ENCODE assay signal across 29 cellular contexts in genomic region chr3:150745832-150746231, GRCh38. TPM values are rescaled to one million over a fixed set of nuclear protein-coding genes. Genes with fewer than 3 reads are reported as not detected.
DNase-seq lines count a peak whose midpoint lies in the region; ATAC-seq and TF ChIP-seq lines count a peak whose summit lies in the region.
"Had no signal": no experiment of that assay in that cellular context is flagged by ENCODE, and none has a peak within 500 bp of the region (broad histone marks: within the 10 kb centered on the region; RNA-seq: fewer than 3 reads in every experiment).

No MANE protein-coding gene starts in this region.

- TF ChIP-seq CTCF in CD4-positive, alpha-beta T cell (IDR thresholded peaks at IDR 0.05), result no peak
- no peak for TF ChIP-seq CTCF in endothelial cell (IDR thresholded peaks at IDR 0.05; ENCODE audit: unreplicated experiment)

- peak overlapping the region; percentile 78 for H3K27ac Mint-ChIP-seq in activated CD4-positive, alpha-beta T cell treated with anti-CD3 and anti-CD28 coated beads for 36 hours
- peak overlapping the region; percentile 22 for H3K27ac Mint-ChIP-seq in CD4-positive, alpha-beta T cell
- peak overlapping the region; percentile 41 for H3K27ac Mint-ChIP-seq in activated naive CD8-positive, alpha-beta T cell
- H3K27ac Mint-ChIP-seq in endothelial cell (ENCODE audit: unreplicated experiment), result no peak overlapping the region

- no peak overlapping the region for H3K9ac ChIP-seq in trophoblast cell (ENCODE audit: low read length)
- H3K9ac ChIP-seq: KMS-11 had no signal

- peaks cover 85% of the 10 kb centered on the region for H3K36me3 Mint-ChIP-seq in activated CD4-positive, alpha-beta T cell treated with anti-CD3 and anti-CD28 coated beads for 36 hours (ENCODE audit: low read depth)
- H3K36me3 Mint-ChIP-seq in CD4-positive, alpha-beta T cell (ENCODE audit: low read depth), result peaks cover 48% of the 10 kb centered on the region
- peaks cover 15% of the 10 kb centered on the region for H3K36me3 Mint-ChIP-seq in activated naive CD8-positive, alpha-beta T cell
- H3K36me3 Mint-ChIP-seq in endothelial cell (ENCODE audit: low read depth, unreplicated experiment), result peaks cover 6% of the 10 kb centered on the region
- H3K36me3 Mint-ChIP-seq: natural killer cell had no signal

- H3K4ac ChIP-seq in trophoblast cell (ENCODE audit: low read depth, low read length), result peak overlapping the region; percentile 28

- no peak overlapping the region for H3K4me2 ChIP-seq in trophoblast cell (ENCODE audit: low read length)
- H3K4me2 ChIP-seq: hepatocyte, KMS-11 had no signal

- H3K27me3 Mint-ChIP-seq in activated CD4-positive, alpha-beta T cell treated with anti-CD3 and anti-CD28 coated beads for 36 hours, result no peaks in the 10 kb centered on the region
- no peaks in the 10 kb centered on the region for H3K27me3 Mint-ChIP-seq in CD4-positive, alpha-beta T cell
- H3K27me3 Mint-ChIP-seq in activated naive CD8-positive, alpha-beta T cell, result no peaks in the 10 kb centered on the region
- H3K27me3 Mint-ChIP-seq in endothelial cell (ENCODE audit: unreplicated experiment), result no peaks in the 10 kb centered on the region

- POLR2A ChIA-PET in activated CD4-positive, alpha-beta T cell treated with anti-CD3 and anti-CD28 coated beads for 36 hours (lab: Charles Lee), result no interaction called here
- POLR2A ChIA-PET in CD4-positive, alpha-beta T cell (lab: Charles Lee), result no interaction called here

- no peak overlapping the region for H4K12ac ChIP-seq in trophoblast cell (ENCODE audit: low read depth, low read length)

- H3K27ac ChIP-seq in CD4-positive, alpha-beta T cell (ENCODE audit: low read depth, low read length), result no peak overlapping the region
- H3K27ac ChIP-seq in trophoblast cell (ENCODE audit: low read depth, low read length), result no peak overlapping the region
- H3K27ac ChIP-seq: ascending aorta, KMS-11, left lung had no signal

- no peak overlapping the region for H3K4me3 Mint-ChIP-seq in activated CD4-positive, alpha-beta T cell treated with anti-CD3 and anti-CD28 coated beads for 36 hours
- H3K4me3 Mint-ChIP-seq in CD4-positive, alpha-beta T cell, result no peak overlapping the region
- no peak overlapping the region for H3K4me3 Mint-ChIP-seq in activated naive CD8-positive, alpha-beta T cell
- no peak overlapping the region for H3K4me3 Mint-ChIP-seq in endothelial cell (ENCODE audit: unreplicated experiment)
- H3K4me3 Mint-ChIP-seq: immature natural killer cell, natural killer cell had no signal

- intact Hi-C loops in activated CD4-positive, alpha-beta T cell treated with anti-CD3 and anti-CD28 coated beads for 36 hours (cut with DNase I, micrococcal nuclease), result no loop called here
- intact Hi-C loops in CD4-positive, alpha-beta T cell (cut with DNase I, micrococcal nuclease), result no loop called here

- no peaks in the 10 kb centered on the region for H3K27me3 ChIP-seq in CD4-positive, alpha-beta T cell (ENCODE audit: control insufficient read depth, insufficient read depth, low read length)
- H3K27me3 ChIP-seq in trophoblast cell (ENCODE audit: insufficient read depth, low read length), result no peaks in the 10 kb centered on the region
- H3K27me3 ChIP-seq: ascending aorta, hepatocyte, left lung, ovary, tibial artery had no signal

- no peak overlapping the region for H4K8ac ChIP-seq in trophoblast cell (ENCODE audit: low read depth, low read length)

- H3K4me1 Mint-ChIP-seq in activated CD4-positive, alpha-beta T cell treated with anti-CD3 and anti-CD28 coated beads for 36 hours, result peaks cover 93% of the 10 kb centered on the region
- peaks cover 92% of the 10 kb centered on the region for H3K4me1 Mint-ChIP-seq in CD4-positive, alpha-beta T cell (ENCODE audit: low read depth)
- peaks cover 84% of the 10 kb centered on the region for H3K4me1 Mint-ChIP-seq in activated naive CD8-positive, alpha-beta T cell (ENCODE audit: low read depth)
- peaks cover 5% of the 10 kb centered on the region for H3K4me1 Mint-ChIP-seq in endothelial cell (ENCODE audit: unreplicated experiment)

- peaks cover 1% of the 10 kb centered on the region for H3K79me1 ChIP-seq in trophoblast cell (ENCODE audit: low read length)

- no peak overlapping the region for H2BK5ac ChIP-seq in trophoblast cell (ENCODE audit: low read depth, low read length, poor library complexity)

- no peaks in the 10 kb centered on the region for H3K9me3 Mint-ChIP-seq in activated CD4-positive, alpha-beta T cell treated with anti-CD3 and anti-CD28 coated beads for 36 hours (ENCODE audit: low read depth)
- H3K9me3 Mint-ChIP-seq in CD4-positive, alpha-beta T cell, result no peaks in the 10 kb centered on the region
- no peaks in the 10 kb centered on the region for H3K9me3 Mint-ChIP-seq in activated naive CD8-positive, alpha-beta T cell (ENCODE audit: low read depth)
- no peaks in the 10 kb centered on the region for H3K9me3 Mint-ChIP-seq in endothelial cell (ENCODE audit: unreplicated experiment)
- H3K9me3 Mint-ChIP-seq: immature natural killer cell, natural killer cell had no signal

- no peak overlapping the region for H2BK12ac ChIP-seq in trophoblast cell (ENCODE audit: low read length)

- H2BK120ac ChIP-seq in trophoblast cell (ENCODE audit: insufficient read depth, low read length, poor library complexity), result no peak overlapping the region

- no peak overlapping the region for H2AK5ac ChIP-seq in trophoblast cell (ENCODE audit: low read length)

- no peak overlapping the region for H3K23ac ChIP-seq in trophoblast cell (ENCODE audit: low read length)

- H4K91ac ChIP-seq in trophoblast cell (ENCODE audit: low read depth, low read length), result no peak overlapping the region

- no peak overlapping the region for H2AFZ ChIP-seq in trophoblast cell (ENCODE audit: insufficient read depth, low read length, poor library complexity)
- H2AFZ ChIP-seq: hepatocyte had no signal

- H3K79me2 ChIP-seq in trophoblast cell (ENCODE audit: control insufficient read depth, insufficient read depth, low read length, poor library complexity), result peaks cover 4% of the 10 kb centered on the region

- WGBS in trophoblast cell (ENCODE audit: extremely low coverage, insufficient coverage, insufficient read length), result no CpG with 5 or more reads among the region's 3 CpGs

- no peak for ATAC-seq in activated CD4-positive, alpha-beta T cell treated with anti-CD3 and anti-CD28 coated beads for 36 hours
- no peak for ATAC-seq in CD4-positive, alpha-beta T cell (ENCODE audit: poor library complexity)
- ATAC-seq in GM18873 (IDR thresholded peaks at IDR 0.05; ENCODE audit: low FRiP score, unreplicated experiment) (no peak), HG03432 (IDR thresholded peaks at IDR 0.05; ENCODE audit: unreplicated experiment) (no peak)
- ATAC-seq: natural killer cell, SK-N-SH treated with all-trans-retinoic acid at 6 μM for 48 hours had no signal

- H3K18ac ChIP-seq in trophoblast cell (ENCODE audit: low read length), result no peak overlapping the region

- CTCF ChIA-PET in activated CD4-positive, alpha-beta T cell treated with anti-CD3 and anti-CD28 coated beads for 36 hours (lab: Charles Lee), result interaction anchor here (1.4 kb wide), 1 partner anchor 9 kb away, joined by 3 read pairs; no protein-coding TSS in a partner anchor
- CTCF ChIA-PET in CD4-positive, alpha-beta T cell (lab: Charles Lee), result no interaction called here

- no peaks in the 10 kb centered on the region for H3K9me3 ChIP-seq in CD4-positive, alpha-beta T cell (ENCODE audit: control insufficient read depth, low read length)
- no peaks in the 10 kb centered on the region for H3K9me3 ChIP-seq in trophoblast cell (ENCODE audit: insufficient read depth, low read depth, low read length)
- H3K9me3 ChIP-seq: ascending aorta, left lung, ovary, tibial artery had no signal

- DNase-seq in activated CD4-positive, alpha-beta T cell treated with anti-CD3 and anti-CD28 coated beads for 36 hours, result no peak
- DNase-seq in activated CD4-positive, alpha-beta T cell treated with anti-CD3 and anti-CD28 coated beads for 1 hour, result no peak
- no peak for DNase-seq in CD4-positive, alpha-beta T cell
- DNase-seq in trophoblast cell (no peak), endothelial cell (ENCODE audit: low spot score) (no peak)
- DNase-seq: 8988T; activated effector memory CD4-positive, alpha-beta T cell treated with Interleukin-2 at 50 U/mL for 16 hours; AML-193; central memory CD4-positive, alpha-beta T cell; immature natural killer cell; left lung; MV-4-11; natural killer cell; NCI-H1694; NCI-H2171 treated with DMSO at 0.1 percent for 48 hours; NCI-H526 treated with DMSO at 0.1 percent for 48 hours; ovary; RPMI8226; T1000; tibial artery had no signal

- no peak overlapping the region for H3K4me3 ChIP-seq in trophoblast cell (ENCODE audit: low read depth, low read length)
- H3K4me3 ChIP-seq: ascending aorta, hepatocyte, left lung, ovary, tibial artery had no signal

- peaks cover 9 to 21% of the 10 kb centered on the region in 2 experiments for H3K4me1 ChIP-seq in trophoblast cell (ENCODE audit: control insufficient read depth in 1 of 2, insufficient read depth in 2 of 2, low read length in 2 of 2)

- H3K14ac ChIP-seq in trophoblast cell (ENCODE audit: low read length), result no peak overlapping the region

- H3K36me3 ChIP-seq in trophoblast cell (ENCODE audit: control insufficient read depth in 1 of 2, insufficient read depth in 2 of 2, low read length in 2 of 2), result peaks cover 6 to 12% of the 10 kb centered on the region in 2 experiments
- H3K36me3 ChIP-seq: ovary had no signal

RNA-seq across cellular contexts. Expression of gene SIAH2, which starts 17.1 kb away (rescaled TPM):
- 100 to 1,000 TPM in 1 of 2 experiments, 10 to 100 TPM in 1; 85.7 to 154 TPM for total RNA-seq in activated CD4-positive, alpha-beta T cell treated with anti-CD3 and anti-CD28 coated beads for 36 hours
- 10 to 100 TPM; 73.7 to 76.1 TPM for total RNA-seq in CD4-positive, alpha-beta T cell
- polyA plus RNA-seq in trophoblast cell (2013), result 85.5 and 90.6 TPM in 2 replicates
- 13.2 TPM for total RNA-seq in endothelial cell (ENCODE audit: unreplicated experiment)

RNA-seq across cellular contexts. Expression of gene ERICH6, which starts 42.1 kb away (rescaled TPM):
- under 1 TPM in 1 of 2 experiments, not detected in 1; 0.58 TPM for total RNA-seq in activated CD4-positive, alpha-beta T cell treated with anti-CD3 and anti-CD28 coated beads for 36 hours
- not detected for total RNA-seq in CD4-positive, alpha-beta T cell
- 0.03 and 0.06 TPM in 2 replicates for polyA plus RNA-seq in trophoblast cell (2013)
- total RNA-seq in endothelial cell (ENCODE audit: unreplicated experiment), result 0.31 TPM
- total RNA-seq: ascending aorta, Daoy, epithelial cell of proximal tubule, hepatocyte, left lung had no signal
- polyA plus RNA-seq: hepatocyte had no signal
